Comparison of ENCODE assay signal across 8 cellular contexts in the genomic region with DNA sequence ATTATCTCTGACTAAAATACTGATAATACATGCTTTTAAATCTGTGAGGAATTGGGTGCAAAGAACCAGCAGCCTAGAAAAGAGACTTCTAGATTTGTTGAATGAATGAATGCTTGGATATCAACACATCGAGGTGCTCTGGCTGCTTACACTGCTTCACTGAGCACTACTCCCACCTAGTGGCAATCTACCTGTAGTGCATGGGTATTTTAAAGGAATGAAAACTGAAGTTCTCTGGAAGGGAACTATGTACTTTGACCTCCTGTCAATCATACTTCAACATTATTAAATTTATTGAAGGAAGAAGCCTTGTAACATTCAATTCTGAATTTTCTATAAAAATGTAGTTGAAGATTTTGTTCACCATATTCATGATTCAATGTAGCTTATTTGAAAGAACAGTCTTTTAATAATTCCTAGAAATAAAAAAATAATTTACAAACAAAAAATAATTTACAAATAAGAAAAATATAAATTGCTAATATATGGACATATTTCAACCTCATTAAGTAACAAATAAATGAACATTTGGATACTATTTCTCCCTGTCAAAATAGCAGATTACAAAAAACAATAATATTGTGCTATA.
DNase-seq lines count a peak whose midpoint lies in the region; ATAC-seq and TF ChIP-seq lines count a peak whose summit lies in the region.

No MANE protein-coding gene starts in this region.

- H3K27ac Mint-ChIP-seq in activated CD4-positive, alpha-beta memory T cell treated with anti-CD3 and anti-CD28 coated beads for 36 hours = no peak overlapping the region
- H3K27ac Mint-ChIP-seq in nephron progenitor cell = no peak overlapping the region

- H3K27ac ChIP-seq in esophagus muscularis mucosa (replicated peaks in 1 of 4) = no peak overlapping the region

- no peaks in the 10 kb centered on the region for H3K9me3 Mint-ChIP-seq in activated CD4-positive, alpha-beta memory T cell treated with anti-CD3 and anti-CD28 coated beads for 36 hours
- no peaks in the 10 kb centered on the region for H3K9me3 Mint-ChIP-seq in nephron progenitor cell

- POLR2A ChIA-PET in activated CD4-positive, alpha-beta memory T cell treated with anti-CD3 and anti-CD28 coated beads for 36 hours (lab: Charles Lee) = no interaction called here

- no peak for TF ChIP-seq EP300 in esophagus muscularis mucosa (IDR thresholded peaks at IDR 0.05)

- no peaks in the 10 kb centered on the region for H3K36me3 Mint-ChIP-seq in activated CD4-positive, alpha-beta memory T cell treated with anti-CD3 and anti-CD28 coated beads for 36 hours
- H3K36me3 Mint-ChIP-seq in nephron progenitor cell (ENCODE audit: low read depth) = no peaks in the 10 kb centered on the region

- no peaks in the 10 kb centered on the region for H3K4me1 Mint-ChIP-seq in activated CD4-positive, alpha-beta memory T cell treated with anti-CD3 and anti-CD28 coated beads for 36 hours (ENCODE audit: low read depth)
- peaks cover 5% of the 10 kb centered on the region for H3K4me1 Mint-ChIP-seq in nephron progenitor cell

- intact Hi-C loops in activated CD4-positive, alpha-beta memory T cell treated with anti-CD3 and anti-CD28 coated beads for 36 hours (cut with micrococcal nuclease) = loop anchor here (1.0 to 5.0 kb wide), 4 partner anchors 112 to 495 kb away; partner anchors contain the start of gene MMS22L
- intact Hi-C loops in esophagus muscularis mucosa (cut with DNase I) = loop anchor here (5.0 kb wide), 1 partner anchor 207 kb away; no protein-coding TSS in a partner anchor

- peak; percentile 74 for ATAC-seq in GM19324 (IDR thresholded peaks at IDR 0.05; ENCODE audit: low FRiP score, unreplicated experiment)
- peak; percentile 95 for ATAC-seq in HG03342 (IDR thresholded peaks at IDR 0.05; ENCODE audit: unreplicated experiment)

- peaks cover 9% of the 10 kb centered on the region for H3K27me3 Mint-ChIP-seq in activated CD4-positive, alpha-beta memory T cell treated with anti-CD3 and anti-CD28 coated beads for 36 hours
- no peaks in the 10 kb centered on the region for H3K27me3 Mint-ChIP-seq in nephron progenitor cell (ENCODE audit: low read depth, poor library complexity)

- no peak overlapping the region for H3K4me3 ChIP-seq in esophagus muscularis mucosa

- no peaks in the 10 kb centered on the region for H3K36me3 ChIP-seq in esophagus muscularis mucosa

- no peaks in the 10 kb centered on the region for H3K9me3 ChIP-seq in esophagus muscularis mucosa

- 0% methylated on average over 1 of the region's 1 CpG for WGBS in esophagus muscularis mucosa

- H3K4me3 Mint-ChIP-seq in activated CD4-positive, alpha-beta memory T cell treated with anti-CD3 and anti-CD28 coated beads for 36 hours = no peak overlapping the region
- no peak overlapping the region for H3K4me3 Mint-ChIP-seq in nephron progenitor cell

- CTCF ChIA-PET in activated CD4-positive, alpha-beta memory T cell treated with anti-CD3 and anti-CD28 coated beads for 36 hours (lab: Charles Lee) = interaction anchor here (0.8 to 4.3 kb wide), 8 partner anchors 11 to 328 kb away, joined by 3 to 28 read pairs (median 4); no protein-coding TSS in a partner anchor

- peak; percentile 29 for DNase-seq in DMS153 (lab: John Stamatoyannopoulos, UW)
- peak; percentile 39 for DNase-seq in NCI-H446 treated with DMSO at 0.1 percent for 48 hours (lab: John Stamatoyannopoulos, UW)
- peak; percentile 34 for DNase-seq in activated CD4-positive, alpha-beta memory T cell treated with anti-CD3 and anti-CD28 coated beads for 36 hours
- DNase-seq in esophagus muscularis mucosa (ENCODE audit: extremely low spot score) = no peak
- peak; percentile 45 for DNase-seq in nephron progenitor cell
- DNase-seq in GOT3 (lab: John Stamatoyannopoulos, UW) = no peak

- TF ChIP-seq POLR2A in esophagus muscularis mucosa (IDR thresholded peaks at IDR 0.05; ENCODE audit: low read depth) = no peak

- TF ChIP-seq CTCF in esophagus muscularis mucosa (IDR thresholded peaks at IDR 0.05) (peak; percentile 75 to 88 (median 79)), nephron progenitor cell (IDR thresholded peaks at IDR 0.05) (peak; percentile 94)

- no peaks in the 10 kb centered on the region for H3K27me3 ChIP-seq in esophagus muscularis mucosa

- H3K4me1 ChIP-seq in esophagus muscularis mucosa = no peaks in the 10 kb centered on the region

Comparison
In these comparisons a context has a peak if more than half of its experiments do, and no peak if none do; other contexts are left out.
1. DNase-seq: peak in DMS153 (single experiment), NCI-H446 treated with DMSO at 0.1 percent for 48 hours (single experiment), activated CD4-positive, alpha-beta memory T cell treated with anti-CD3 and anti-CD28 coated beads for 36 hours (single experiment) and nephron progenitor cell (single experiment); none in esophagus muscularis mucosa (single experiment) and GOT3 (single experiment).